ENCODE assay signal across 1 cellular context in genomic region chr16:74951676-74952075, GRCh38.
TF ChIP-seq lines count a peak whose summit lies in the region.

No MANE protein-coding gene starts in this region.

TF ChIP-seq in GM23338, 12 proteins besides CTCF, POLR2A, EP300 and RAD21 (continued from another document):
- TF ChIP-seq JUNB (IDR thresholded peaks at IDR 0.05; ENCODE audit: unreplicated experiment), result no peak
- TF ChIP-seq ZNF114 (CRISPR knock-in tag; IDR thresholded peaks at IDR 0.05), result no peak
- no peak for TF ChIP-seq EZH2 (IDR thresholded peaks at IDR 0.05; ENCODE audit: low read depth, unreplicated experiment)
- TF ChIP-seq NANOG (IDR thresholded peaks at IDR 0.05; ENCODE audit: borderline replicate concordance), result no peak
- no peak for TF ChIP-seq ETS1 (IDR thresholded peaks at IDR 0.05)
- no peak for TF ChIP-seq ZNF462 (CRISPR knock-in tag; IDR thresholded peaks at IDR 0.05)
- no peak for TF ChIP-seq EZH2phosphoT487 (IDR thresholded peaks at IDR 0.05; ENCODE audit: unreplicated experiment)
- no peak for TF ChIP-seq CREB1 (CRISPR knock-in tag; IDR thresholded peaks at IDR 0.05; ENCODE audit: low read depth)
- no peak for TF ChIP-seq POLR2AphosphoS5 (IDR thresholded peaks at IDR 0.05; ENCODE audit: low read depth)
- TF ChIP-seq STAT1 (IDR thresholded peaks at IDR 0.05; ENCODE audit: unreplicated experiment), result no peak
